1 cellular context compared by ENCODE assay signal in the genomic region with DNA sequence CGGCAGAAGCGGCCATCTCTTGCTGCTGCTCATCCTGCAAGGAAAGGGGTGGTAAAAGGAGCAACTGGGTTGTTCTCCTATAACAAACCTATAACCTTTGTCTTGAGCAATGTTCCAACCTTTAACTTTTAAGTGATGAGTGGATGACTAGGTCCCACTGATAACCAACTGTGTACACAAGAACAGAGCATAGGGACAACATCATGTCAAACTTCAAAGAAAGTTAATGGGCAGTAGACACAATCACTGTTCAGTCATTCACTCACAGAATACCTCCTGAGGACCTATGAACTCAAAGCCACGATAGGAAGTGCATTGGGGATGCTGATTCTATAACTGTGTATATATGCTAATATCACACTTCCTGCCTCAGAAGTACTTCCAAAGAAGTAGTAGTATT.
TF ChIP-seq lines count a peak whose summit lies in the region.

No MANE protein-coding gene starts in this region.

TF ChIP-seq in HepG2, 621 proteins besides CTCF, POLR2A, EP300 and RAD21 (continued from another document and continues in another):
- TF ChIP-seq SAP130 (CRISPR knock-in tag; IDR thresholded peaks at IDR 0.05; ENCODE audit: low read depth) = peak; percentile 71
- no peak for TF ChIP-seq STAT5B (CRISPR knock-in tag; IDR thresholded peaks at IDR 0.05)
- no peak for TF ChIP-seq ZNF383 (CRISPR knock-in tag; IDR thresholded peaks at IDR 0.05; ENCODE audit: borderline replicate concordance)
- no peak for TF ChIP-seq TOPORS (CRISPR knock-in tag; IDR thresholded peaks at IDR 0.05)
- no peak for TF ChIP-seq ZFYVE20 (CRISPR knock-in tag; IDR thresholded peaks at IDR 0.05; ENCODE audit: borderline replicate concordance, low read depth)
- TF ChIP-seq, protein P1, sequence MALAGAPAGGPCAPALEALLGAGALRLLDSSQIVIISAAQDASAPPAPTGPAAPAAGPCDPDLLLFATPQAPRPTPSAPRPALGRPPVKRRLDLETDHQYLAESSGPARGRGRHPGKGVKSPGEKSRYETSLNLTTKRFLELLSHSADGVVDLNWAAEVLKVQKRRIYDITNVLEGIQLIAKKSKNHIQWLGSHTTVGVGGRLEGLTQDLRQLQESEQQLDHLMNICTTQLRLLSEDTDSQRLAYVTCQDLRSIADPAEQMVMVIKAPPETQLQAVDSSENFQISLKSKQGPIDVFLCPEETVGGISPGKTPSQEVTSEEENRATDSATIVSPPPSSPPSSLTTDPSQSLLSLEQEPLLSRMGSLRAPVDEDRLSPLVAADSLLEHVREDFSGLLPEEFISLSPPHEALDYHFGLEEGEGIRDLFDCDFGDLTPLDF (CRISPR knock-in tag; IDR thresholded peaks at IDR 0.05) = no peak
- TF ChIP-seq, protein P2, sequence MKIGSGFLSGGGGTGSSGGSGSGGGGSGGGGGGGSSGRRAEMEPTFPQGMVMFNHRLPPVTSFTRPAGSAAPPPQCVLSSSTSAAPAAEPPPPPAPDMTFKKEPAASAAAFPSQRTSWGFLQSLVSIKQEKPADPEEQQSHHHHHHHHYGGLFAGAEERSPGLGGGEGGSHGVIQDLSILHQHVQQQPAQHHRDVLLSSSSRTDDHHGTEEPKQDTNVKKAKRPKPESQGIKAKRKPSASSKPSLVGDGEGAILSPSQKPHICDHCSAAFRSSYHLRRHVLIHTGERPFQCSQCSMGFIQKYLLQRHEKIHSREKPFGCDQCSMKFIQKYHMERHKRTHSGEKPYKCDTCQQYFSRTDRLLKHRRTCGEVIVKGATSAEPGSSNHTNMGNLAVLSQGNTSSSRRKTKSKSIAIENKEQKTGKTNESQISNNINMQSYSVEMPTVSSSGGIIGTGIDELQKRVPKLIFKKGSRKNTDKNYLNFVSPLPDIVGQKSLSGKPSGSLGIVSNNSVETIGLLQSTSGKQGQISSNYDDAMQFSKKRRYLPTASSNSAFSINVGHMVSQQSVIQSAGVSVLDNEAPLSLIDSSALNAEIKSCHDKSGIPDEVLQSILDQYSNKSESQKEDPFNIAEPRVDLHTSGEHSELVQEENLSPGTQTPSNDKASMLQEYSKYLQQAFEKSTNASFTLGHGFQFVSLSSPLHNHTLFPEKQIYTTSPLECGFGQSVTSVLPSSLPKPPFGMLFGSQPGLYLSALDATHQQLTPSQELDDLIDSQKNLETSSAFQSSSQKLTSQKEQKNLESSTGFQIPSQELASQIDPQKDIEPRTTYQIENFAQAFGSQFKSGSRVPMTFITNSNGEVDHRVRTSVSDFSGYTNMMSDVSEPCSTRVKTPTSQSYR (CRISPR knock-in tag; IDR thresholded peaks at IDR 0.05; ENCODE audit: borderline replicate concordance) = peak; percentile 19; the same call in 1 of the 2 replicates
- TF ChIP-seq, protein P3, sequence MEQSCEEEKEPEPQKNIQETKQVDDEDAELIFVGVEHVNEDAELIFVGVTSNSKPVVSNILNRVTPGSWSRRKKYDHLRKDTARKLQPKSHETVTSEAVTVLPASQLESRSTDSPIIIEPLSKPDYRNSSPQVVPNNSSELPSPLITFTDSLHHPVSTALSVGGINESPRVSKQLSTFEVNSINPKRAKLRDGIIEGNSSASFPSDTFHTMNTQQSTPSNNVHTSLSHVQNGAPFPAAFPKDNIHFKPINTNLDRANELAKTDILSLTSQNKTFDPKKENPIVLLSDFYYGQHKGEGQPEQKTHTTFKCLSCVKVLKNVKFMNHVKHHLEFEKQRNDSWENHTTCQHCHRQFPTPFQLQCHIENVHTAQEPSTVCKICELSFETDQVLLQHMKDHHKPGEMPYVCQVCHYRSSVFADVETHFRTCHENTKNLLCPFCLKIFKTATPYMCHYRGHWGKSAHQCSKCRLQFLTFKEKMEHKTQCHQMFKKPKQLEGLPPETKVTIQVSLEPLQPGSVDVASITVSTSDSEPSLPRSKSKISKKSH (CRISPR knock-in tag; IDR thresholded peaks at IDR 0.05; ENCODE audit: borderline replicate concordance) = no peak
- TF ChIP-seq, protein P4, sequence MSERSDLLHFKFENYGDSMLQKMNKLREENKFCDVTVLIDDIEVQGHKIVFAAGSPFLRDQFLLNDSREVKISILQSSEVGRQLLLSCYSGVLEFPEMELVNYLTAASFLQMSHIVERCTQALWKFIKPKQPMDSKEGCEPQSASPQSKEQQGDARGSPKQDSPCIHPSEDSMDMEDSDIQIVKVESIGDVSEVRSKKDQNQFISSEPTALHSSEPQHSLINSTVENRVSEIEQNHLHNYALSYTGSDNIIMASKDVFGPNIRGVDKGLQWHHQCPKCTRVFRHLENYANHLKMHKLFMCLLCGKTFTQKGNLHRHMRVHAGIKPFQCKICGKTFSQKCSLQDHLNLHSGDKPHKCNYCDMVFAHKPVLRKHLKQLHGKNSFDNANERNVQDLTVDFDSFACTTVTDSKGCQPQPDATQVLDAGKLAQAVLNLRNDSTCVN (CRISPR knock-in tag; IDR thresholded peaks at IDR 0.05; ENCODE audit: borderline replicate concordance) = no peak
- TF ChIP-seq, protein P5, sequence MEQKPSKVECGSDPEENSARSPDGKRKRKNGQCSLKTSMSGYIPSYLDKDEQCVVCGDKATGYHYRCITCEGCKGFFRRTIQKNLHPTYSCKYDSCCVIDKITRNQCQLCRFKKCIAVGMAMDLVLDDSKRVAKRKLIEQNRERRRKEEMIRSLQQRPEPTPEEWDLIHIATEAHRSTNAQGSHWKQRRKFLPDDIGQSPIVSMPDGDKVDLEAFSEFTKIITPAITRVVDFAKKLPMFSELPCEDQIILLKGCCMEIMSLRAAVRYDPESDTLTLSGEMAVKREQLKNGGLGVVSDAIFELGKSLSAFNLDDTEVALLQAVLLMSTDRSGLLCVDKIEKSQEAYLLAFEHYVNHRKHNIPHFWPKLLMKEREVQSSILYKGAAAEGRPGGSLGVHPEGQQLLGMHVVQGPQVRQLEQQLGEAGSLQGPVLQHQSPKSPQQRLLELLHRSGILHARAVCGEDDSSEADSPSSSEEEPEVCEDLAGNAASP (CRISPR knock-in tag; IDR thresholded peaks at IDR 0.05; ENCODE audit: borderline replicate concordance) = peak; percentile 65; the same call in 1 of the 2 replicates
- TF ChIP-seq JUNB (CRISPR knock-in tag; IDR thresholded peaks at IDR 0.05; ENCODE audit: borderline replicate concordance) = peak; percentile 92
- TF ChIP-seq, protein P6, sequence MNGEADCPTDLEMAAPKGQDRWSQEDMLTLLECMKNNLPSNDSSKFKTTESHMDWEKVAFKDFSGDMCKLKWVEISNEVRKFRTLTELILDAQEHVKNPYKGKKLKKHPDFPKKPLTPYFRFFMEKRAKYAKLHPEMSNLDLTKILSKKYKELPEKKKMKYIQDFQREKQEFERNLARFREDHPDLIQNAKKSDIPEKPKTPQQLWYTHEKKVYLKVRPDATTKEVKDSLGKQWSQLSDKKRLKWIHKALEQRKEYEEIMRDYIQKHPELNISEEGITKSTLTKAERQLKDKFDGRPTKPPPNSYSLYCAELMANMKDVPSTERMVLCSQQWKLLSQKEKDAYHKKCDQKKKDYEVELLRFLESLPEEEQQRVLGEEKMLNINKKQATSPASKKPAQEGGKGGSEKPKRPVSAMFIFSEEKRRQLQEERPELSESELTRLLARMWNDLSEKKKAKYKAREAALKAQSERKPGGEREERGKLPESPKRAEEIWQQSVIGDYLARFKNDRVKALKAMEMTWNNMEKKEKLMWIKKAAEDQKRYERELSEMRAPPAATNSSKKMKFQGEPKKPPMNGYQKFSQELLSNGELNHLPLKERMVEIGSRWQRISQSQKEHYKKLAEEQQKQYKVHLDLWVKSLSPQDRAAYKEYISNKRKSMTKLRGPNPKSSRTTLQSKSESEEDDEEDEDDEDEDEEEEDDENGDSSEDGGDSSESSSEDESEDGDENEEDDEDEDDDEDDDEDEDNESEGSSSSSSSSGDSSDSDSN (CRISPR knock-in tag; IDR thresholded peaks at IDR 0.05) = no peak
- TF ChIP-seq, protein P7, sequence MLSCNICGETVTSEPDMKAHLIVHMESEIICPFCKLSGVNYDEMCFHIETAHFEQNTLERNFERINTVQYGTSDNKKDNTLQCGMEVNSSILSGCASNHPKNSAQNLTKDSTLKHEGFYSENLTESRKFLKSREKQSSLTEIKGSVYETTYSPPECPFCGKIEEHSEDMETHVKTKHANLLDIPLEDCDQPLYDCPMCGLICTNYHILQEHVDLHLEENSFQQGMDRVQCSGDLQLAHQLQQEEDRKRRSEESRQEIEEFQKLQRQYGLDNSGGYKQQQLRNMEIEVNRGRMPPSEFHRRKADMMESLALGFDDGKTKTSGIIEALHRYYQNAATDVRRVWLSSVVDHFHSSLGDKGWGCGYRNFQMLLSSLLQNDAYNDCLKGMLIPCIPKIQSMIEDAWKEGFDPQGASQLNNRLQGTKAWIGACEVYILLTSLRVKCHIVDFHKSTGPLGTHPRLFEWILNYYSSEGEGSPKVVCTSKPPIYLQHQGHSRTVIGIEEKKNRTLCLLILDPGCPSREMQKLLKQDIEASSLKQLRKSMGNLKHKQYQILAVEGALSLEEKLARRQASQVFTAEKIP (CRISPR knock-in tag; IDR thresholded peaks at IDR 0.05; ENCODE audit: borderline replicate concordance) = no peak
- TF ChIP-seq, protein P8, sequence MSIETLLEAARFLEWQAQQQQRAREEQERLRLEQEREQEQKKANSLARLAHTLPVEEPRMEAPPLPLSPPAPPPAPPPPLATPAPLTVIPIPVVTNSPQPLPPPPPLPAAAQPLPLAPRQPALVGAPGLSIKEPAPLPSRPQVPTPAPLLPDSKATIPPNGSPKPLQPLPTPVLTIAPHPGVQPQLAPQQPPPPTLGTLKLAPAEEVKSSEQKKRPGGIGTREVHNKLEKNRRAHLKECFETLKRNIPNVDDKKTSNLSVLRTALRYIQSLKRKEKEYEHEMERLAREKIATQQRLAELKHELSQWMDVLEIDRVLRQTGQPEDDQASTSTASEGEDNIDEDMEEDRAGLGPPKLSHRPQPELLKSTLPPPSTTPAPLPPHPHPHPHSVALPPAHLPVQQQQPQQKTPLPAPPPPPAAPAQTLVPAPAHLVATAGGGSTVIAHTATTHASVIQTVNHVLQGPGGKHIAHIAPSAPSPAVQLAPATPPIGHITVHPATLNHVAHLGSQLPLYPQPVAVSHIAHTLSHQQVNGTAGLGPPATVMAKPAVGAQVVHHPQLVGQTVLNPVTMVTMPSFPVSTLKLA (IDR thresholded peaks at IDR 0.05) = no peak
- TF ChIP-seq, protein P9, sequence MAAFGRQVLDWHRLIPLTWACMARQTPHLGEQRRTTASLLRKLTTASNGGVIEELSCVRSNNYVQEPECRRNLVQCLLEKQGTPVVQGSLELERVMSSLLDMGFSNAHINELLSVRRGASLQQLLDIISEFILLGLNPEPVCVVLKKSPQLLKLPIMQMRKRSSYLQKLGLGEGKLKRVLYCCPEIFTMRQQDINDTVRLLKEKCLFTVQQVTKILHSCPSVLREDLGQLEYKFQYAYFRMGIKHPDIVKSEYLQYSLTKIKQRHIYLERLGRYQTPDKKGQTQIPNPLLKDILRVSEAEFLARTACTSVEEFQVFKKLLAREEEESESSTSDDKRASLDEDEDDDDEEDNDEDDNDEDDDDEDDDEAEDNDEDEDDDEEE (CRISPR knock-in tag; IDR thresholded peaks at IDR 0.05) = no peak
- peak; percentile 85 for TF ChIP-seq SOX13 (IDR thresholded peaks at IDR 0.05)
- TF ChIP-seq SOX13 (CRISPR knock-in tag; conservative IDR thresholded peaks at IDR 0.05 in 1 of 2, IDR thresholded peaks at IDR 0.05 in 1 of 2) = peak in 1 of 2 experiments; percentile 91; a peak in 2 of 4 replicates
- TF ChIP-seq ZNF556 (CRISPR knock-in tag; IDR thresholded peaks at IDR 0.05; ENCODE audit: borderline replicate concordance) = no peak
- no peak for TF ChIP-seq MED8 (CRISPR knock-in tag; IDR thresholded peaks at IDR 0.05; ENCODE audit: insufficient replicate concordance)
- no peak for TF ChIP-seq ZNF607 (CRISPR knock-in tag; IDR thresholded peaks at IDR 0.05; ENCODE audit: borderline replicate concordance)
- TF ChIP-seq ELF4 (CRISPR knock-in tag; IDR thresholded peaks at IDR 0.05; ENCODE audit: borderline replicate concordance) = no peak
- TF ChIP-seq, protein P10, sequence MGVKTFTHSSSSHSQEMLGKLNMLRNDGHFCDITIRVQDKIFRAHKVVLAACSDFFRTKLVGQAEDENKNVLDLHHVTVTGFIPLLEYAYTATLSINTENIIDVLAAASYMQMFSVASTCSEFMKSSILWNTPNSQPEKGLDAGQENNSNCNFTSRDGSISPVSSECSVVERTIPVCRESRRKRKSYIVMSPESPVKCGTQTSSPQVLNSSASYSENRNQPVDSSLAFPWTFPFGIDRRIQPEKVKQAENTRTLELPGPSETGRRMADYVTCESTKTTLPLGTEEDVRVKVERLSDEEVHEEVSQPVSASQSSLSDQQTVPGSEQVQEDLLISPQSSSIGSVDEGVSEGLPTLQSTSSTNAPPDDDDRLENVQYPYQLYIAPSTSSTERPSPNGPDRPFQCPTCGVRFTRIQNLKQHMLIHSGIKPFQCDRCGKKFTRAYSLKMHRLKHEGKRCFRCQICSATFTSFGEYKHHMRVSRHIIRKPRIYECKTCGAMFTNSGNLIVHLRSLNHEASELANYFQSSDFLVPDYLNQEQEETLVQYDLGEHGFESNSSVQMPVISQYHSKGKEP (CRISPR knock-in tag; IDR thresholded peaks at IDR 0.05) = no peak
- peak; percentile 36; the same call in 1 of the 2 replicates for TF ChIP-seq JUND (CRISPR knock-in tag; IDR thresholded peaks at IDR 0.05)
- TF ChIP-seq, protein P11, sequence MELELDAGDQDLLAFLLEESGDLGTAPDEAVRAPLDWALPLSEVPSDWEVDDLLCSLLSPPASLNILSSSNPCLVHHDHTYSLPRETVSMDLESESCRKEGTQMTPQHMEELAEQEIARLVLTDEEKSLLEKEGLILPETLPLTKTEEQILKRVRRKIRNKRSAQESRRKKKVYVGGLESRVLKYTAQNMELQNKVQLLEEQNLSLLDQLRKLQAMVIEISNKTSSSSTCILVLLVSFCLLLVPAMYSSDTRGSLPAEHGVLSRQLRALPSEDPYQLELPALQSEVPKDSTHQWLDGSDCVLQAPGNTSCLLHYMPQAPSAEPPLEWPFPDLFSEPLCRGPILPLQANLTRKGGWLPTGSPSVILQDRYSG (CRISPR knock-in tag; IDR thresholded peaks at IDR 0.05) = no peak
- TF ChIP-seq KLF11 (CRISPR knock-in tag; IDR thresholded peaks at IDR 0.05) = no peak
- TF ChIP-seq KLF9 (CRISPR knock-in tag; IDR thresholded peaks at IDR 0.05; ENCODE audit: low read depth) = no peak
- no peak for TF ChIP-seq ZNF143 (CRISPR knock-in tag; IDR thresholded peaks at IDR 0.05)
- no peak for TF ChIP-seq ZNF225 (CRISPR knock-in tag; IDR thresholded peaks at IDR 0.05)
- no peak for TF ChIP-seq KAT2B (IDR thresholded peaks at IDR 0.05; ENCODE audit: borderline replicate concordance, low read depth, low read length)
- TF ChIP-seq, protein P12, sequence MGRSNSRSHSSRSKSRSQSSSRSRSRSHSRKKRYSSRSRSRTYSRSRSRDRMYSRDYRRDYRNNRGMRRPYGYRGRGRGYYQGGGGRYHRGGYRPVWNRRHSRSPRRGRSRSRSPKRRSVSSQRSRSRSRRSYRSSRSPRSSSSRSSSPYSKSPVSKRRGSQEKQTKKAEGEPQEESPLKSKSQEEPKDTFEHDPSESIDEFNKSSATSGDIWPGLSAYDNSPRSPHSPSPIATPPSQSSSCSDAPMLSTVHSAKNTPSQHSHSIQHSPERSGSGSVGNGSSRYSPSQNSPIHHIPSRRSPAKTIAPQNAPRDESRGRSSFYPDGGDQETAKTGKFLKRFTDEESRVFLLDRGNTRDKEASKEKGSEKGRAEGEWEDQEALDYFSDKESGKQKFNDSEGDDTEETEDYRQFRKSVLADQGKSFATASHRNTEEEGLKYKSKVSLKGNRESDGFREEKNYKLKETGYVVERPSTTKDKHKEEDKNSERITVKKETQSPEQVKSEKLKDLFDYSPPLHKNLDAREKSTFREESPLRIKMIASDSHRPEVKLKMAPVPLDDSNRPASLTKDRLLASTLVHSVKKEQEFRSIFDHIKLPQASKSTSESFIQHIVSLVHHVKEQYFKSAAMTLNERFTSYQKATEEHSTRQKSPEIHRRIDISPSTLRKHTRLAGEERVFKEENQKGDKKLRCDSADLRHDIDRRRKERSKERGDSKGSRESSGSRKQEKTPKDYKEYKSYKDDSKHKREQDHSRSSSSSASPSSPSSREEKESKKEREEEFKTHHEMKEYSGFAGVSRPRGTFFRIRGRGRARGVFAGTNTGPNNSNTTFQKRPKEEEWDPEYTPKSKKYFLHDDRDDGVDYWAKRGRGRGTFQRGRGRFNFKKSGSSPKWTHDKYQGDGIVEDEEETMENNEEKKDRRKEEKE (IDR thresholded peaks at IDR 0.05) = no peak
- TF ChIP-seq ZNF441 (CRISPR knock-in tag; IDR thresholded peaks at IDR 0.05; ENCODE audit: borderline replicate concordance) = no peak
- no peak; the same call in 1 of the 2 replicates for TF ChIP-seq MEF2D (CRISPR knock-in tag; IDR thresholded peaks at IDR 0.05)
- no peak for TF ChIP-seq ZNF260 (CRISPR knock-in tag; IDR thresholded peaks at IDR 0.05; ENCODE audit: borderline replicate concordance, low read depth)
